Comparison of ENCODE assay signal across 19 cellular contexts in the genomic region with DNA sequence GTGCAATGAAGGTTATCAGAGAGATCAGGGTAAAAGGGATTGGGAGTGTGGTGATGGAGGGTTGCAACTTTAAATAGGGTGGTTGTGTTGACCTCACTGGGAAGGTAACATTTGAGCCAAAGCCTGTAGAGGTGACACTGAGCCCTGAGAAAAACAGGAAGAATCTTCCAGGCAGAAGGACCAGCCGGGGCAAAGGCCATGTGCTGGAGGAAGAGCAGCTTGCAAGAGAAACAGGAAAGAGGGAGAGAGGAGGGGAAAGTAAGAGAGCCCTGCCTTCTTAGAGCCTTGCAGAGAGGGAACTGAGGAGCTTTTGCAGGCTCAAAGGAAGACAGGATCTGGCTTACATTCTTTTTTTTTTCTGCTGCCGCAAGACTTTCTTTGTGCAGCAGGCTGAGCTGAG. TPM values are rescaled to one million over a fixed set of nuclear protein-coding genes. Genes with fewer than 3 reads are reported as not detected.
A peak's percentile ranks its signal among the peaks of the same experiment; 100 is the strongest.
DNase-seq lines count a peak whose midpoint lies in the region; ATAC-seq and TF ChIP-seq lines count a peak whose summit lies in the region.
"Had no signal": no experiment of that assay in that cellular context is flagged by ENCODE, and none has a peak within 500 bp of the region (broad histone marks: within the 10 kb centered on the region; RNA-seq: fewer than 3 reads in every experiment).

No MANE protein-coding gene starts in this region.

- H3K4me3 Mint-ChIP-seq in GM23338, result no peak overlapping the region
- H3K4me3 Mint-ChIP-seq: activated CD8-positive, alpha-beta memory T cell treated with anti-CD3 and anti-CD28 coated beads, Interleukin-2, amount 10 ng/mL, durations not matched to agents 7 days and 5 days; CD4-positive, alpha-beta T cell; immature natural killer cell; naive thymus-derived CD4-positive, alpha-beta T cell had no signal

- ATAC-seq in GM23338, result peak; percentile 51; the same call in 2 of the 3 replicates
- ATAC-seq in mucosa of descending colon, result peak; percentile 48
- ATAC-seq: activated CD8-positive, alpha-beta memory T cell treated with anti-CD3 and anti-CD28 coated beads, Interleukin-2, amount 10 ng/mL, durations not matched to agents 7 days and 5 days; K562; naive thymus-derived CD4-positive, alpha-beta T cell had no signal

- H3K4me1 ChIP-seq in GM23338 (ENCODE audit: insufficient read depth) (peaks cover 4% of the 10 kb centered on the region; the same call in 1 of the 2 replicates), esophagus muscularis mucosa (peaks cover 0 to 6% (median 0%) of the 10 kb centered on the region in 4 donors), mucosa of descending colon (ENCODE audit: low read depth) (no peaks in the 10 kb centered on the region), breast epithelium (peaks cover 0 to 3% of the 10 kb centered on the region in 2 donors)

- intact Hi-C loops in esophagus muscularis mucosa (cut with DNase I), result no loop called here
- intact Hi-C loops in mucosa of descending colon (cut with DNase I, micrococcal nuclease), result no loop called here
- intact Hi-C loops in breast epithelium (cut with DNase I; ENCODE audit: low total_unique reads), result no loop called here

- TF ChIP-seq CTCF in GM23338 (conservative IDR thresholded peaks at IDR 0.05; ENCODE audit: low read depth in 2 of 2), result no peak
- TF ChIP-seq CTCF in esophagus muscularis mucosa (IDR thresholded peaks at IDR 0.05), result no peak
- no peak for TF ChIP-seq CTCF in mucosa of descending colon (IDR thresholded peaks at IDR 0.05)
- no peak for TF ChIP-seq CTCF in breast epithelium (IDR thresholded peaks at IDR 0.05)
- TF ChIP-seq CTCF in GM13976 (IDR thresholded peaks at IDR 0.05; ENCODE audit: borderline replicate concordance, control extremely low read depth, extremely low read depth, insufficient read depth, missing control alignments), result no peak

- TF ChIP-seq POLR2A in esophagus muscularis mucosa (IDR thresholded peaks at IDR 0.05; ENCODE audit: low read depth) (no peak), breast epithelium (IDR thresholded peaks at IDR 0.05) (no peak)

- no peaks in the 10 kb centered on the region for H3K9me2 ChIP-seq in GM23338 (ENCODE audit: insufficient read depth)

- H3K9me3 ChIP-seq in esophagus muscularis mucosa, result no peaks in the 10 kb centered on the region
- H3K9me3 ChIP-seq in mucosa of descending colon, result no peaks in the 10 kb centered on the region
- no peaks in the 10 kb centered on the region for H3K9me3 ChIP-seq in breast epithelium
- H3K9me3 ChIP-seq: spleen had no signal

- H3K27ac Mint-ChIP-seq in GM23338, result no peak overlapping the region
- H3K27ac Mint-ChIP-seq: activated CD8-positive, alpha-beta memory T cell treated with anti-CD3 and anti-CD28 coated beads, Interleukin-2, amount 10 ng/mL, durations not matched to agents 7 days and 5 days; CD4-positive, alpha-beta T cell; naive thymus-derived CD4-positive, alpha-beta T cell had no signal

- H3K27me3 Mint-ChIP-seq in GM23338 (ENCODE audit: insufficient read depth, low read depth, poor library complexity), result peaks cover 5% of the 10 kb centered on the region
- H3K27me3 Mint-ChIP-seq: activated CD8-positive, alpha-beta memory T cell treated with anti-CD3 and anti-CD28 coated beads, Interleukin-2, amount 10 ng/mL, durations not matched to agents 7 days and 5 days; CD4-positive, alpha-beta T cell had no signal

- H3K36me3 Mint-ChIP-seq in GM23338 (ENCODE audit: low read depth), result no peaks in the 10 kb centered on the region
- H3K36me3 Mint-ChIP-seq: activated CD8-positive, alpha-beta memory T cell treated with anti-CD3 and anti-CD28 coated beads, Interleukin-2, amount 10 ng/mL, durations not matched to agents 7 days and 5 days; immature natural killer cell; naive thymus-derived CD4-positive, alpha-beta T cell had no signal

- no peaks in the 10 kb centered on the region for H3F3A ChIP-seq in GM23338 (replicated peaks; ENCODE audit: low read depth)

- no peaks in the 10 kb centered on the region for H3K9me3 Mint-ChIP-seq in GM23338
- H3K9me3 Mint-ChIP-seq: CD4-positive, alpha-beta T cell; immature natural killer cell; naive thymus-derived CD4-positive, alpha-beta T cell had no signal

- H3K27me3 ChIP-seq in GM23338 (ENCODE audit: insufficient read depth) (no peaks in the 10 kb centered on the region), esophagus muscularis mucosa (no peaks in the 10 kb centered on the region), breast epithelium (no peaks in the 10 kb centered on the region)
- H3K27me3 ChIP-seq: dorsolateral prefrontal cortex, spleen had no signal

- H3K27ac ChIP-seq in GM23338 (ENCODE audit: low read depth) (no peak overlapping the region), esophagus muscularis mucosa (replicated peaks in 1 of 4) (no peak overlapping the region), breast epithelium (no peak overlapping the region)
- H3K27ac ChIP-seq: spleen had no signal

- peak; percentile 17 for DNase-seq in GM23338 (ENCODE audit: low spot score)
- DNase-seq in SK-N-DZ (ENCODE audit: low spot score), result peak; percentile 22
- DNase-seq in esophagus muscularis mucosa (ENCODE audit: extremely low spot score), result peak; percentile 55
- DNase-seq in mucosa of descending colon, result peak in 2 of 3 donors; percentile 17 to 38
- DNase-seq in breast epithelium (ENCODE audit: low spot score in 2 of 2), result no peak
- DNase-seq in activated CD8-positive, alpha-beta memory T cell treated with anti-CD3 and anti-CD28 coated beads, Interleukin-2, amount 50 U/mL, for 48 hours, result no peak
- DNase-seq in A172 (ENCODE audit: low spot score), result no peak
- no peak for DNase-seq in GM13976 (ENCODE audit: low spot score)
- DNase-seq: activated CD8-positive, alpha-beta memory T cell treated with anti-CD3 and anti-CD28 coated beads, Interleukin-2, amount 10 ng/mL, durations not matched to agents 7 days and 5 days; CD4-positive, alpha-beta T cell; dorsolateral prefrontal cortex; glutamatergic neuron; immature natural killer cell; naive thymus-derived CD4-positive, alpha-beta T cell; NCI-H1092; NCI-H2029 treated with DMSO at 0.1 percent for 48 hours; spleen had no signal

- H3K79me2 ChIP-seq in GM23338 (replicated peaks; ENCODE audit: insufficient read depth), result no peaks in the 10 kb centered on the region

- H4K20me1 ChIP-seq in GM23338 (replicated peaks; ENCODE audit: insufficient read depth), result no peaks in the 10 kb centered on the region

- in situ Hi-C loops in GM13976 (cut with MboI; ENCODE audit: low sequenced_read_pairs, unreplicated experiment), result loop anchor here (25.0 kb wide), 1 partner anchor 430 kb away; no protein-coding TSS in a partner anchor

- H3K4me3 ChIP-seq in GM23338 (no peak overlapping the region), esophagus muscularis mucosa (no peak overlapping the region), mucosa of descending colon (no peak overlapping the region), breast epithelium (no peak overlapping the region)
- H3K4me3 ChIP-seq: dorsolateral prefrontal cortex, K562, spleen had no signal

- H2AFZ ChIP-seq in GM23338, result peak overlapping the region; percentile 60; the same call in 1 of the 2 replicates

- 25% methylated on average over 2 of the region's 2 CpGs for WGBS in esophagus muscularis mucosa

- H3K36me3 ChIP-seq in GM23338 (ENCODE audit: insufficient read depth) (no peaks in the 10 kb centered on the region), esophagus muscularis mucosa (no peaks in the 10 kb centered on the region), mucosa of descending colon (ENCODE audit: low read depth) (no peaks in the 10 kb centered on the region), breast epithelium (no peaks in the 10 kb centered on the region)
- H3K36me3 ChIP-seq: spleen had no signal

- TF ChIP-seq EP300 in esophagus muscularis mucosa (IDR thresholded peaks at IDR 0.05), result no peak

- no peak overlapping the region for H3K4me2 ChIP-seq in GM23338

- peaks cover 2% of the 10 kb centered on the region; the same call in 2 of the 3 replicates for H3K4me1 Mint-ChIP-seq in GM23338
- H3K4me1 Mint-ChIP-seq: immature natural killer cell had no signal

TF ChIP-seq in GM23338, 12 proteins besides CTCF, POLR2A, EP300 and RAD21 (continues in another document):
- no peak for TF ChIP-seq ETS1 (IDR thresholded peaks at IDR 0.05)

RNA-seq across cellular contexts. Expression of gene C9orf153, which starts 17.4 kb away (rescaled TPM):
- total RNA-seq in GM23338 (2014; rRNA removed; shearing (Covaris generic)), result 0.12 TPM in 1 of 2 replicates, not detected in the other
- polyA plus RNA-seq in GM23338 (2016; fragmentation: Nextera tagmentation; extraction: Ambion mirVana), result 0.24 and 0.29 TPM in 2 replicates
- polyA plus RNA-seq in SK-N-DZ (2014; cell fraction: cytosol; rRNA removed), result 0.12 TPM in 1 of 2 replicates, not detected in the other
- polyA plus RNA-seq in SK-N-DZ (2014; cell fraction: nucleus; rRNA removed), result 0.55 TPM in 1 of 2 replicates, not detected in the other
- total RNA-seq in esophagus muscularis mucosa, result under 1 TPM in 2 of 4 donors, not detected in 2; 0.33 to 0.46 TPM
- under 1 TPM in 1 of 3 donors, not detected in 2; 0.35 TPM for total RNA-seq in mucosa of descending colon
- under 1 TPM; 0.59 to 0.80 (median 0.66) TPM for total RNA-seq in breast epithelium
- not detected in 2 replicates for total RNA-seq in A172 (2014; rRNA removed; shearing (Covaris generic))
- polyA plus RNA-seq: immature natural killer cell; mammary epithelial cell; naive thymus-derived CD4-positive, alpha-beta T cell had no signal

RNA-seq across cellular contexts. Expression of gene ISCA1, which starts 40.3 kb away (rescaled TPM):
- total RNA-seq in GM23338 (2014; rRNA removed; shearing (Covaris generic)), result 61.0 and 65.4 TPM in 2 replicates
- 43.7 and 54.9 TPM in 2 replicates for polyA plus RNA-seq in GM23338 (2016; fragmentation: Nextera tagmentation; extraction: Ambion mirVana)
- 63.5 and 72.3 TPM in 2 replicates for polyA plus RNA-seq in SK-N-DZ (2014; cell fraction: cytosol; rRNA removed)
- polyA plus RNA-seq in SK-N-DZ (2014; cell fraction: nucleus; rRNA removed), result 34.8 and 41.6 TPM in 2 replicates
- 10 to 100 TPM; 37.0 to 56.5 (median 40.5) TPM for total RNA-seq in esophagus muscularis mucosa
- total RNA-seq in mucosa of descending colon, result 10 to 100 TPM; 24.1 to 36.6 (median 31.4) TPM
- 10 to 100 TPM; 35.7 to 53.1 (median 38.3) TPM for total RNA-seq in breast epithelium
- total RNA-seq in A172 (2014; rRNA removed; shearing (Covaris generic)), result 58.1 and 70.4 TPM in 2 replicates

Comparison
In these comparisons a context has a peak if more than half of its experiments do, and no peak if none do; other contexts are left out.
1. DNase-seq: peak in GM23338 (single experiment), SK-N-DZ (single experiment), esophagus muscularis mucosa (single experiment) and mucosa of descending colon (2 of 3); none in breast epithelium (0 of 2), activated CD8-positive, alpha-beta memory T cell treated with anti-CD3 and anti-CD28 coated beads, Interleukin-2, amount 50 U/mL, for 48 hours (single experiment), A172 (single experiment) and GM13976 (single experiment).